14 cellular contexts compared by ENCODE assay signal in the genomic region with DNA sequence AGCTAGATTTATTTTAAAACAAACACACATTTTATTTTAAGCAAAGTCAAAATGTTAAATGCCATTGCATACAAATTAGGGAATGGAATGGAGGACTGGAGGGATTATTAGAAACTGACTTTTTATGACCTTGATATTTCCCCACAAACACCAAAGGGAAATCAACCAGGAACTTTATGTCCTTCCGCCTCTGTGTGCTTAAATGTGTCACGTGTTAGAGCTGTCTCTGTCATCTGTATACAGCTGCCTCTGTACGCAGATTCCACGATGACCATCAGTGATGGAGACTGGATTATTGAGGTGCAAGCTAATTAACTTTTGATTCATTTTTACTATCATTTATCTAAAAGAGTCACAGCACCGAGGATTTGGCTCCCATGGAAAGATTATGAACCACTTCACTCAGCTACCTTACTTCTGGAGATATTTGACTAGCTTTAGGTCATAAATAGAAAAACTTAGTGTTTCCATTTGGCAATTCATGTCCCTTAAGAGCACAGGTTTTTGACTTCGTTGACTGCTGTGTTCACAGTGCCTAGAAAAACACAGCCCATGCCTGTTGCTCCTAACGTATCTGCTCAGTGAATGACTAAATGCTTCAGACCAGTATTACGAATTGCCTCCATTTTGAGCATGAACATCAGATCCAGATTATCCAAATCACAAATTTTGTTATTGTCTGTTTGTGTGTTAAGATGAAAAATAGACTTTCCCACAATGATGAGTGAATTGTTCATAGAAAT.
"Had no signal": no experiment of that assay in that cellular context is flagged by ENCODE, and none has a peak within 500 bp of the region (broad histone marks: within the 10 kb centered on the region; RNA-seq: fewer than 3 reads in every experiment).

No MANE protein-coding gene starts in this region.

- H3K36me3 ChIP-seq: breast epithelium, prostate gland had no signal

- H3K9me3 ChIP-seq: breast epithelium, prostate gland had no signal

- ATAC-seq: activated CD8-positive, alpha-beta memory T cell treated with anti-CD3 and anti-CD28 coated beads, Interleukin-2, amount 10 ng/mL, durations not matched to agents 7 days and 5 days; activated T-cell treated with anti-CD3 and anti-CD28 coated beads, Interleukin-2, amount 50 U/mL, for 4 hours; naive thymus-derived CD8-positive, alpha-beta T cell; stimulated activated effector memory CD8-positive, alpha-beta T cell treated with anti-CD3 and anti-CD28 coated beads, Interleukin-12 subunit alpha, Interleukin-12 subunit beta, amount 100 ng/mL, for 72 hours; T-cell had no signal

- H3K4me1 ChIP-seq: breast epithelium, prostate gland had no signal

- H3K27me3 ChIP-seq: breast epithelium had no signal

- H3K4me3 ChIP-seq: breast epithelium, lung, prostate gland had no signal

- DNase-seq: activated CD4-positive, alpha-beta T cell treated with anti-CD3 and anti-CD28 coated beads for 1 hour; activated CD4-positive, alpha-beta T cell treated with anti-CD3 and anti-CD28 coated beads, Interleukin-2, amount 50 U/mL, for 48 hours; activated CD8-positive, alpha-beta memory T cell treated with anti-CD3 and anti-CD28 coated beads, Interleukin-2, amount 10 ng/mL, durations not matched to agents 7 days and 5 days; activated effector memory CD4-positive, alpha-beta T cell treated with anti-CD3 and anti-CD28 coated beads, Interleukin-2, amount 50 U/mL, for 16 hours; activated T-cell treated with anti-CD3 and anti-CD28 coated beads, Interleukin-2, amount 50 U/mL, for 4 hours; hippocampal formation; kidney glomerular epithelial cell; naive thymus-derived CD8-positive, alpha-beta T cell; T-cell; T1000 had no signal

- H3K27ac ChIP-seq: prostate gland had no signal
